ENCODE assay signal across 8 cellular contexts in genomic region chr5:135456238-135457099, GRCh38. TPM values are rescaled to one million over a fixed set of nuclear protein-coding genes. Genes with fewer than 3 reads are reported as not detected.
DNase-seq lines count a peak whose midpoint lies in the region; ATAC-seq and TF ChIP-seq lines count a peak whose summit lies in the region.

No MANE protein-coding gene starts in this region.

- H3K4me3 Mint-ChIP-seq in immature natural killer cell = no peak overlapping the region

- DNase-seq in AG20443 (ENCODE audit: low spot score) (peak; percentile 90), HT1080 (ENCODE audit: low read depth) (peak; percentile 75), choroid plexus epithelial cell (ENCODE audit: low read depth) (peak; percentile 63), renal cortical epithelial cell (ENCODE audit: low read depth) (peak; percentile 65), KBM-7 (no peak), germinal center (ENCODE audit: low spot score) (no peak), immature natural killer cell (no peak)

- H3K27ac Mint-ChIP-seq in immature natural killer cell = no peak overlapping the region

- in situ Hi-C loops in KBM-7 (cut with MboI; ENCODE audit: low pct_unique_long_range_greater_than_20kb, low sequenced_read_pairs) = no loop called here

- no peaks in the 10 kb centered on the region for H3K9me3 Mint-ChIP-seq in immature natural killer cell

- ATAC-seq in GM19463 (IDR thresholded peaks at IDR 0.05; ENCODE audit: unreplicated experiment) = peak; percentile 82

- no peaks in the 10 kb centered on the region for H3K4me1 Mint-ChIP-seq in immature natural killer cell

- no peaks in the 10 kb centered on the region for H3K36me3 Mint-ChIP-seq in immature natural killer cell

- peaks cover 3 to 4% (median 3%) of the 10 kb centered on the region in 3 donors for H3K27me3 Mint-ChIP-seq in immature natural killer cell (ENCODE audit: low read depth in 3 of 3)

- H3K4me3 ChIP-seq in choroid plexus epithelial cell (ENCODE audit: low read depth, low read length) = no peak overlapping the region

- TF ChIP-seq CTCF in choroid plexus epithelial cell (conservative IDR thresholded peaks at IDR 0.05; ENCODE audit: low read depth, low read length) = no peak

RNA-seq across cellular contexts. Expression of gene TIFAB, which starts 4.3 kb away (rescaled TPM):
- total RNA-seq in HT1080 (2014; rRNA removed; shearing (Covaris generic)) = not detected in 2 replicates
- not detected in 2 replicates for polyA plus RNA-seq in HT1080 (2015; cell fraction: cytosol; rRNA removed)
- not detected in 2 replicates for polyA plus RNA-seq in HT1080 (2015; cell fraction: nucleus; rRNA removed)
- total RNA-seq in renal cortical epithelial cell = not detected in 2 replicates
- under 1 TPM in 2 of 3 donors, not detected in 1; 0.03 to 0.07 TPM for polyA plus RNA-seq in immature natural killer cell

RNA-seq across cellular contexts. Expression of gene DCANP1, which starts 9.3 kb away (rescaled TPM):
- total RNA-seq in HT1080 (2014; rRNA removed; shearing (Covaris generic)) = not detected in 2 replicates
- polyA plus RNA-seq in HT1080 (2015; cell fraction: cytosol; rRNA removed) = not detected in 2 replicates
- polyA plus RNA-seq in HT1080 (2015; cell fraction: nucleus; rRNA removed) = not detected in 2 replicates
- not detected in 2 replicates for total RNA-seq in renal cortical epithelial cell
- polyA plus RNA-seq in immature natural killer cell = under 1 TPM in 1 of 3 donors, not detected in 2; 0.95 TPM

RNA-seq across cellular contexts. Expression of gene MACROH2A1, which starts 57.4 kb away (rescaled TPM):
- 311 and 355 TPM in 2 replicates for total RNA-seq in HT1080 (2014; rRNA removed; shearing (Covaris generic))
- polyA plus RNA-seq in HT1080 (2015; cell fraction: cytosol; rRNA removed) = 178 and 196 TPM in 2 replicates
- polyA plus RNA-seq in HT1080 (2015; cell fraction: nucleus; rRNA removed) = 265 and 281 TPM in 2 replicates
- 282 and 337 TPM in 2 replicates for total RNA-seq in renal cortical epithelial cell
- polyA plus RNA-seq in immature natural killer cell = 100 to 1,000 TPM; 162 to 195 (median 168) TPM

Comparison
In these comparisons a context has a peak if more than half of its experiments do, and no peak if none do; other contexts are left out.
1. DNase-seq: peak in AG20443 (single experiment), HT1080 (single experiment), choroid plexus epithelial cell (single experiment) and renal cortical epithelial cell (single experiment); none in KBM-7 (single experiment), germinal center (single experiment) and immature natural killer cell (0 of 3).